Comparison of ENCODE assay signal across 16 cellular contexts in the genomic region with DNA sequence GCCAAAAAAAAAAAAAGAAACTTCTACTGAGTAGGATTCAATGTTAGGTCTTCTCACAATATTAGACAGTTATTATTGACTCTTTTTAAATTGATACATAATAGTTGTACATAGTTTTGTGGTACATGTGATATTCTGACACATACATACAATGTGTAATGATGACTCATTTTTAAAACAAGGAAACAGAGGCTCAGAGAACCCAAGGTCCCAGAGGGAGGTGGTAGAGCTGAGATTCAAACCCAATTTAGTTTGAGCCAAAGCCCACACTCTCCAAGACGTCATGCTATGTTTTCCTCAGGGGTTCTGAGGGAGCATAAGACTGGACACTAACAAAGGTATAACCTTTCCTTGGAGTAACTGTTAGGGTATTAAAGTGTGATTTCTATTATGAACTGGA. TPM values are rescaled to one million over a fixed set of nuclear protein-coding genes. Genes with fewer than 3 reads are reported as not detected.
A peak's percentile ranks its signal among the peaks of the same experiment; 100 is the strongest.
DNase-seq lines count a peak whose midpoint lies in the region; ATAC-seq, FAIRE-seq and TF ChIP-seq lines count a peak whose summit lies in the region.
"Had no signal": no experiment of that assay in that cellular context is flagged by ENCODE, and none has a peak within 500 bp of the region (broad histone marks: within the 10 kb centered on the region; RNA-seq: fewer than 3 reads in every experiment).

No MANE protein-coding gene starts in this region.

- peaks cover 46% of the 10 kb centered on the region for H3K4me1 ChIP-seq in mucosa of stomach (ENCODE audit: control insufficient read depth, insufficient read depth, low read length)

- FAIRE-seq in bronchial epithelial cell (lab: Jason Lieb, UNC), result no peak

- TF ChIP-seq CTCF in bronchial epithelial cell (IDR thresholded peaks at IDR 0.05; ENCODE audit: insufficient read depth, low read length, severe bottlenecking), result no peak

- no peaks in the 10 kb centered on the region for H3K9me3 ChIP-seq in mucosa of stomach (ENCODE audit: control insufficient read depth, low read length)

- no peak overlapping the region for H3K4me3 ChIP-seq in bronchial epithelial cell (ENCODE audit: low read depth, low read length)
- no peak overlapping the region for H3K4me3 ChIP-seq in mucosa of stomach (ENCODE audit: low read length)

- DNase-seq in EL (peak; percentile 56), M059J (ENCODE audit: low read depth) (peak; percentile 28), bronchial epithelial cell (ENCODE audit: low read depth) (peak; percentile 81), NCI-H1694 treated with DMSO at 0.1 percent for 48 hours (lab: John Stamatoyannopoulos, UW) (no peak), NOMO-1 treated with dmso at 0.1 percent for 144 hours (lab: John Stamatoyannopoulos, UW; ENCODE audit: unreplicated experiment) (no peak)
- no peak for DNase-seq in activated CD8-positive, alpha-beta memory T cell treated with anti-CD3 and anti-CD28 coated beads for 24 hours
- DNase-seq: activated CD8-positive, alpha-beta memory T cell treated with anti-CD3 and anti-CD28 coated beads, Interleukin-2, amount 50 U/mL, for 4 hours; CD4-positive, alpha-beta memory T cell; effector CD8-positive, alpha-beta T cell; hippocampal formation; MM.1S; stimulated activated naive CD8-positive, alpha-beta T cell treated with anti-CD3 and anti-CD28 coated beads, Interleukin-15, Interleukin-2, amounts not matched to agents 100 U/mL and 50 U/mL, for 24 hours; T1000 had no signal

- H3K9ac ChIP-seq in mucosa of stomach (ENCODE audit: low read length), result peak overlapping the region; percentile 52

- H3K27me3 ChIP-seq in bronchial epithelial cell (ENCODE audit: control insufficient read depth, insufficient read depth, low read length) (no peaks in the 10 kb centered on the region), mucosa of stomach (ENCODE audit: control insufficient read depth, insufficient read depth, low read length) (no peaks in the 10 kb centered on the region)

- no peak for ATAC-seq in GM18498 (IDR thresholded peaks at IDR 0.05; ENCODE audit: unreplicated experiment)
- ATAC-seq: Panc1; stimulated activated naive CD8-positive, alpha-beta T cell treated with anti-CD3 and anti-CD28 coated beads, Interleukin-15, Interleukin-2, amounts not matched to agents 100 U/mL and 50 U/mL, for 24 hours had no signal

- H3K36me3 ChIP-seq in bronchial epithelial cell (ENCODE audit: control insufficient read depth, insufficient read depth, low read length), result peaks cover 8% of the 10 kb centered on the region
- peaks cover 4% of the 10 kb centered on the region for H3K36me3 ChIP-seq in mucosa of stomach (ENCODE audit: control insufficient read depth, insufficient read depth, low read length)

RNA-seq across cellular contexts. Expression of a gene that starts 40.6 kb away (rescaled TPM):
- total RNA-seq in M059J (2014; rRNA removed; shearing (Covaris generic)), result 2.5 and 6.4 TPM in 2 replicates
- total RNA-seq in bronchial epithelial cell, result 17.8 and 19.7 TPM in 2 replicates

Comparison
In these comparisons a context has a peak if more than half of its experiments do, and no peak if none do; other contexts are left out.
1. DNase-seq: peak in EL (single experiment), M059J (single experiment) and bronchial epithelial cell (single experiment); none in activated CD8-positive, alpha-beta memory T cell treated with anti-CD3 and anti-CD28 coated beads for 24 hours (single experiment), NCI-H1694 treated with DMSO at 0.1 percent for 48 hours (single experiment) and NOMO-1 treated with dmso at 0.1 percent for 144 hours (single experiment).